8 cellular contexts compared by ENCODE assay signal in genomic region chr3:160400048-160400630, GRCh38. TPM values are rescaled to one million over a fixed set of nuclear protein-coding genes. Genes with fewer than 3 reads are reported as not detected.
A peak's percentile ranks its signal among the peaks of the same experiment; 100 is the strongest.
DNase-seq lines count a peak whose midpoint lies in the region; ATAC-seq and TF ChIP-seq lines count a peak whose summit lies in the region.

No MANE protein-coding gene starts in this region.

- ATAC-seq in HG02642 (IDR thresholded peaks at IDR 0.05; ENCODE audit: poor library complexity, unreplicated experiment) (peak; percentile 19), HG02870 (IDR thresholded peaks at IDR 0.05; ENCODE audit: unreplicated experiment) (no peak)

- H3K27me3 ChIP-seq in osteoblast (ENCODE audit: insufficient read depth, low read length), result no peaks in the 10 kb centered on the region

- peaks cover 41% of the 10 kb centered on the region for H3K4me1 Mint-ChIP-seq in activated naive CD4-positive, alpha-beta T cell treated with anti-CD3 and anti-CD28 coated beads for 36 hours (ENCODE audit: low read depth)

- peak overlapping the region; percentile 93 for H3K4me3 ChIP-seq in osteoblast (ENCODE audit: insufficient read depth, low read length)

- H3K36me3 ChIP-seq in osteoblast (ENCODE audit: insufficient read depth, low read length), result no peaks in the 10 kb centered on the region

- peak overlapping the region; percentile 99 for H2AFZ ChIP-seq in osteoblast (ENCODE audit: low read length)

- H3K4me1 ChIP-seq in osteoblast (ENCODE audit: insufficient read depth, low read length), result peaks cover 31% of the 10 kb centered on the region

- no peaks in the 10 kb centered on the region for H3K9me3 Mint-ChIP-seq in activated naive CD4-positive, alpha-beta T cell treated with anti-CD3 and anti-CD28 coated beads for 36 hours

- peak overlapping the region; percentile 95 for H3K4me2 ChIP-seq in osteoblast (ENCODE audit: insufficient read depth, low read length)

- DNase-seq in NCI-H1417 (lab: John Stamatoyannopoulos, UW), result peak; percentile 38 to 91 (median 90)
- DNase-seq in NCI-H1417 treated with DMSO at 0.1 percent for 48 hours (lab: John Stamatoyannopoulos, UW), result no peak
- peak; percentile 40 for DNase-seq in NOMO-1 treated with DMSO at 0.1 percent for 48 hours (lab: John Stamatoyannopoulos, UW; ENCODE audit: unreplicated experiment)
- DNase-seq in activated naive CD4-positive, alpha-beta T cell treated with anti-CD3 and anti-CD28 coated beads for 36 hours, result peak; percentile 47
- peak; percentile 14 for DNase-seq in globus pallidus (ENCODE audit: low spot score)
- peak; percentile 60 for DNase-seq in osteoblast (ENCODE audit: insufficient read length, low spot score, missing footprints)

- H3K27me3 Mint-ChIP-seq in activated naive CD4-positive, alpha-beta T cell treated with anti-CD3 and anti-CD28 coated beads for 36 hours (ENCODE audit: low read depth), result peaks cover 7% of the 10 kb centered on the region

- H3K27ac Mint-ChIP-seq in activated naive CD4-positive, alpha-beta T cell treated with anti-CD3 and anti-CD28 coated beads for 36 hours, result peak overlapping the region; percentile 97

- no peaks in the 10 kb centered on the region for H3K9me3 ChIP-seq in osteoblast (ENCODE audit: low read depth, low read length)

- H4K20me1 ChIP-seq in osteoblast (ENCODE audit: insufficient read depth, low read length), result no peaks in the 10 kb centered on the region

- CTCF ChIA-PET in activated naive CD4-positive, alpha-beta T cell treated with anti-CD3 and anti-CD28 coated beads for 36 hours (lab: Charles Lee), result interaction anchor here (1.0 kb wide), 1 partner anchor 49 kb away, joined by 4 read pairs; no protein-coding TSS in a partner anchor

- H3K4me3 Mint-ChIP-seq in activated naive CD4-positive, alpha-beta T cell treated with anti-CD3 and anti-CD28 coated beads for 36 hours, result peak overlapping the region; percentile 91

- peaks cover 88% of the 10 kb centered on the region for H3K79me2 ChIP-seq in osteoblast (ENCODE audit: insufficient read depth, low read length)

- no peak for TF ChIP-seq CTCF in osteoblast (IDR thresholded peaks at IDR 0.05; ENCODE audit: extremely low read depth, low read depth, low read length)

- H3K36me3 Mint-ChIP-seq in activated naive CD4-positive, alpha-beta T cell treated with anti-CD3 and anti-CD28 coated beads for 36 hours (ENCODE audit: low read depth), result peaks cover 40% of the 10 kb centered on the region

- intact Hi-C loops in activated naive CD4-positive, alpha-beta T cell treated with anti-CD3 and anti-CD28 coated beads for 36 hours (cut with micrococcal nuclease), result loop anchor here (2.0 kb wide), 1 partner anchor 35 kb away; no protein-coding TSS in a partner anchor

- H3K27ac ChIP-seq in osteoblast (ENCODE audit: low read depth, low read length), result peak overlapping the region; percentile 94

RNA-seq across cellular contexts. Expression of gene SMC4, which starts 0.7 kb away (rescaled TPM):
- 100 to 1,000 TPM; 187 to 191 TPM for total RNA-seq in activated naive CD4-positive, alpha-beta T cell treated with anti-CD3 and anti-CD28 coated beads for 36 hours
- 32.9 and 44.2 TPM in 2 replicates for total RNA-seq in osteoblast

RNA-seq across cellular contexts. Expression of gene IFT80, which starts 1.1 kb away (rescaled TPM):
- 1 to 10 TPM; 9.3 to 9.9 TPM for total RNA-seq in activated naive CD4-positive, alpha-beta T cell treated with anti-CD3 and anti-CD28 coated beads for 36 hours
- 63.0 and 63.6 TPM in 2 replicates for total RNA-seq in osteoblast

RNA-seq across cellular contexts. Expression of gene TRIM59, which starts 49.4 kb away (rescaled TPM):
- 10 to 100 TPM; 25.8 TPM for total RNA-seq in activated naive CD4-positive, alpha-beta T cell treated with anti-CD3 and anti-CD28 coated beads for 36 hours
- total RNA-seq in osteoblast, result 21.5 and 22.1 TPM in 2 replicates
